ENCODE assay signal across 28 cellular contexts in genomic region chr12:99644629-99645028, GRCh38. TPM values are rescaled to one million over a fixed set of nuclear protein-coding genes. Genes with fewer than 3 reads are reported as not detected.
"Had no signal": no experiment of that assay in that cellular context is flagged by ENCODE, and none has a peak within 500 bp of the region (broad histone marks: within the 10 kb centered on the region; RNA-seq: fewer than 3 reads in every experiment).

No MANE protein-coding gene starts in this region.

- ATAC-seq: HepG2, Right ventricle myocardium inferior, SK-N-SH treated with all-trans-retinoic acid at 6 μM for 48 hours had no signal

- H3K36me3 ChIP-seq: Peyer's patch, SJCRH30 had no signal

- H3K27me3 ChIP-seq: Peyer's patch, SJCRH30 had no signal

- H3K27ac ChIP-seq: KMS-11, PC-9, Peyer's patch, SJCRH30 had no signal

- H3K4me3 ChIP-seq: PC-9, Peyer's patch, SJCRH30 had no signal

- DNase-seq: IMR-90, Kasumi-1, MM.1S, NCI-H1092 treated with DMSO at 0.1 percent for 48 hours, NCI-H1436, NCI-H187, NCI-H2029, NCI-H2081 treated with DMSO at 0.1 percent for 48 hours, NCI-H2171, NCI-H226, NCI-H446, NCI-H510A, NCI-H524 treated with DMSO at 0.1 percent for 48 hours, NCI-H69, NCI-H774, OCI-M1, PC-9, Peyer's patch, SHP77 treated with DMSO at 0.1 percent for 48 hours, SJCRH30, T-helper 1 cell had no signal

- H3K4me1 ChIP-seq: Peyer's patch, SJCRH30 had no signal

- H3K9me3 ChIP-seq: Peyer's patch, SJCRH30 had no signal

RNA-seq across cellular contexts. Expression of gene GARIN6, which starts 2.9 kb away (rescaled TPM):
- total RNA-seq: HepG2, HT1080, IMR-90, M059J, PC-9, Peyer's patch, Right ventricle myocardium inferior, RPMI7951, SJCRH30 had no signal
